8 cellular contexts compared by ENCODE assay signal in the genomic region with DNA sequence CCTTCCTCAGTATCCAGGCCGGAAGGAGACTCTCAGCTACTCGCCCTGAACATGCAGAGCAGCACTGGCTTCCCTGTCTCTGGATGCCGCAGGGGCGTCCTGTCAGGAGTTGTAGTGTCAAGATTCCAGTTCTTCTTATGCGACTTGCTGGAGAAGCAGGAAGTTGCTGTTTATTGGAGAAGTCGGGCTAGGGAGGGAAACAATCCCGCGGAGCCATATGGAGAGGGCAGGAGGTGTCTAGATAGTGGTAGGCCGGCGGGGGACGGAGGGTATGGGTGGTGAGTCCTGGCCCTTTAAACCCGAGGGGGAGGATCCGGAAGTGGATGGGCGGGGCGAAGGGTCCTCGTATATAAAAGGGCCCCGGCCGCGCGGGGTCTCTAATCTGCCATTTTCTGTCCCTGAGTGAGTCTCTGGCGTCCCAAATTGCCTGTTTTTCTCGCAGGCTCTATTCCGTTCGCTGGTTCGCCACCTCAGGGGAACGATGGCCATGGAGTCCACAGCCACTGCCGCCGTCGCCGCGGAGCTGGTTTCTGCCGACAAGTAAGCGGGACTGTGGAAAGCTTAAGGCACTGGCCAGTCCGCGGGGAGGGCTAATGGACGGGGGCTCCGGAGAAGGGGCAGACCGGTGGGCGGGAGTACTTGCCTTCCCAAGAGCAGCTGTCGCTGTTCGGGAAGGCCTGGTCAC. TPM values are rescaled to one million over a fixed set of nuclear protein-coding genes. Genes with fewer than 3 reads are reported as not detected.
A peak's percentile ranks its signal among the peaks of the same experiment; 100 is the strongest.
DNase-seq lines count a peak whose midpoint lies in the region; ATAC-seq, FAIRE-seq and TF ChIP-seq lines count a peak whose summit lies in the region.

A gene with protein sequence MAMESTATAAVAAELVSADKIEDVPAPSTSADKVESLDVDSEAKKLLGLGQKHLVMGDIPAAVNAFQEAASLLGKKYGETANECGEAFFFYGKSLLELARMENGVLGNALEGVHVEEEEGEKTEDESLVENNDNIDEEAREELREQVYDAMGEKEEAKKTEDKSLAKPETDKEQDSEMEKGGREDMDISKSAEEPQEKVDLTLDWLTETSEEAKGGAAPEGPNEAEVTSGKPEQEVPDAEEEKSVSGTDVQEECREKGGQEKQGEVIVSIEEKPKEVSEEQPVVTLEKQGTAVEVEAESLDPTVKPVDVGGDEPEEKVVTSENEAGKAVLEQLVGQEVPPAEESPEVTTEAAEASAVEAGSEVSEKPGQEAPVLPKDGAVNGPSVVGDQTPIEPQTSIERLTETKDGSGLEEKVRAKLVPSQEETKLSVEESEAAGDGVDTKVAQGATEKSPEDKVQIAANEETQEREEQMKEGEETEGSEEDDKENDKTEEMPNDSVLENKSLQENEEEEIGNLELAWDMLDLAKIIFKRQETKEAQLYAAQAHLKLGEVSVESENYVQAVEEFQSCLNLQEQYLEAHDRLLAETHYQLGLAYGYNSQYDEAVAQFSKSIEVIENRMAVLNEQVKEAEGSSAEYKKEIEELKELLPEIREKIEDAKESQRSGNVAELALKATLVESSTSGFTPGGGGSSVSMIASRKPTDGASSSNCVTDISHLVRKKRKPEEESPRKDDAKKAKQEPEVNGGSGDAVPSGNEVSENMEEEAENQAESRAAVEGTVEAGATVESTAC (plus strand): TSS at position 376 of the 685 bp plus-strand sequence. CDS start 106 bp downstream, at position 482.

- no peak for FAIRE-seq in bronchial epithelial cell (lab: Jason Lieb, UNC)

- H3K27ac Mint-ChIP-seq in activated B cell treated with CpG ODN at 0.5 μM for 24 hours: peak within 1 kb of the TSS; percentile 96

- in situ Hi-C loops in GM18951 (cut with MboI; ENCODE audit: low sequenced_read_pairs, unreplicated experiment): loop anchor here (10.0 kb wide), 1 partner anchor 219 kb away; no protein-coding TSS in a partner anchor

- H3K36me3 Mint-ChIP-seq in activated B cell treated with CpG ODN at 0.5 μM for 24 hours (ENCODE audit: low read depth): peaks cover 11% of the 10 kb centered on the region

- DNase-seq in AG10803 (ENCODE audit: low read depth) (peak; percentile 73), NCI-H2227 treated with DMSO at 0.1 percent for 48 hours (lab: John Stamatoyannopoulos, UW) (peak; percentile 86), activated B cell treated with CpG ODN at 0.5 μM for 24 hours (peak; percentile 98), bronchial epithelial cell (ENCODE audit: low read depth) (no peak), iris pigment epithelial cell (ENCODE audit: low read depth) (peak; percentile 71)
- peak; percentile 89 to 90 for DNase-seq in stimulated activated CD4-positive, alpha-beta T cell treated with anti-CD3 and anti-CD28 coated beads, Interleukin-12 subunit alpha, Interleukin-12 subunit beta, amount 100 ng/mL, for 24 hours (ENCODE audit: low read depth in 2 of 2)

- no peaks in the 10 kb centered on the region for H3K9me3 Mint-ChIP-seq in activated B cell treated with CpG ODN at 0.5 μM for 24 hours

- H3K4me3 ChIP-seq in AG10803 (ENCODE audit: low read length): peak within 1 kb of the TSS; percentile 99
- peak within 1 kb of the TSS; percentile 94 for H3K4me3 ChIP-seq in bronchial epithelial cell (ENCODE audit: low read depth, low read length)

- H3K4me1 Mint-ChIP-seq in activated B cell treated with CpG ODN at 0.5 μM for 24 hours: peaks cover 50% of the 10 kb centered on the region

- H3K27me3 Mint-ChIP-seq in activated B cell treated with CpG ODN at 0.5 μM for 24 hours: no peaks in the 10 kb centered on the region

- CTCF ChIA-PET in activated B cell treated with CpG ODN at 0.5 μM for 24 hours (lab: Charles Lee): interaction anchor here (1.7 to 6.1 kb wide), 2 partner anchors 13 to 91 kb away, joined by 4 to 39 read pairs; no protein-coding TSS in a partner anchor

- TF ChIP-seq CTCF in AG10803 (conservative IDR thresholded peaks at IDR 0.05; ENCODE audit: low read length) (no peak; the same call in 1 of the 2 replicates), activated B cell treated with CpG ODN at 0.5 μM for 24 hours (IDR thresholded peaks at IDR 0.05) (no peak), bronchial epithelial cell (IDR thresholded peaks at IDR 0.05; ENCODE audit: insufficient read depth, low read length, severe bottlenecking) (no peak)

- H3K27me3 ChIP-seq in bronchial epithelial cell (ENCODE audit: control insufficient read depth, insufficient read depth, low read length): no peaks in the 10 kb centered on the region

- H3K4me3 Mint-ChIP-seq in activated B cell treated with CpG ODN at 0.5 μM for 24 hours: peak within 1 kb of the TSS; percentile 98

- intact Hi-C loops in activated B cell treated with CpG ODN at 0.5 μM for 24 hours (cut with micrococcal nuclease): loop anchor here (1.0 to 10.0 kb wide), 12 partner anchors 13 to 862 kb away; a partner anchor contains a TSS

- no peaks in the 10 kb centered on the region for H3K36me3 ChIP-seq in bronchial epithelial cell (ENCODE audit: control insufficient read depth, insufficient read depth, low read length)

- POLR2A ChIA-PET in activated B cell treated with CpG ODN at 0.5 μM for 24 hours (lab: Charles Lee): interaction anchor here (0.8 to 4.6 kb wide), 29 partner anchors 10 to 910 kb away, joined by 3 to 115 read pairs (median 9); a partner anchor contains a TSS

- TF ChIP-seq POLR2A in GM18951 (IDR thresholded peaks at IDR 0.05; ENCODE audit: extremely low read depth, insufficient read depth, insufficient read length): peak; percentile 99

- peak; percentile 55 for ATAC-seq in HG03159 (IDR thresholded peaks at IDR 0.05; ENCODE audit: unreplicated experiment)
- ATAC-seq in activated B cell treated with CpG ODN at 0.5 μM for 24 hours (ENCODE audit: low read depth): peak; percentile 55

RNA-seq across cellular contexts. Expression of the gene that starts here (rescaled TPM):
- 197 and 204 TPM in 2 replicates for total RNA-seq in activated B cell treated with CpG ODN at 0.5 μM for 24 hours
- 16.6 and 28.3 TPM in 2 replicates for total RNA-seq in bronchial epithelial cell
